22 cellular contexts compared by ENCODE assay signal in the genomic region with DNA sequence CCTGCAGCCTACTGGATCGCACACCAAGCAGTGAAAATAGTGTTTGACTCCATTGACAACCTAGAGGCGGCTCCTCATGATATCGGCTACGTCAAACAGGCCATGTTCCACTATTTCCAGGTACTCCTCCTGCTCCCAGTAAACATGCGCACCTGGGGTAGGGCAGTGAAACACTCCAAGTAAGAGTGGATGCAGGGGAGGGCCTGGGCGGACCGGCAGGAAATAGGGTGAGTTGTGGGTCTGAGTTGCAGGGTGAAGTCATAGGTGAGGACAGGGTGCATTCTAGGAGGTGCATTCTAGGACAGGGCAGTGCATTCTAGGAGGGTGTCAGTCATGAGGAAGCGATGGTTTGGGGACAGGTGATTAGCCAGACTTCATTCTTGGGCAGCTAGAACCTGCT. TPM values are rescaled to one million over a fixed set of nuclear protein-coding genes. Genes with fewer than 3 reads are reported as not detected.
DNase-seq lines count a peak whose midpoint lies in the region; ATAC-seq and TF ChIP-seq lines count a peak whose summit lies in the region.
"Had no signal": no experiment of that assay in that cellular context is flagged by ENCODE, and none has a peak within 500 bp of the region (broad histone marks: within the 10 kb centered on the region; RNA-seq: fewer than 3 reads in every experiment).

No MANE protein-coding gene starts in this region.

- intact Hi-C loops in activated naive CD4-positive, alpha-beta T cell treated with anti-CD3 and anti-CD28 coated beads for 36 hours (cut with micrococcal nuclease) = loop anchor here (2.0 kb wide), 1 partner anchor 27 kb away; no protein-coding TSS in a partner anchor

- TF ChIP-seq CTCF in type B pancreatic cell (conservative IDR thresholded peaks at IDR 0.05) = no peak

- peak overlapping the region; percentile 87 for H3K27ac Mint-ChIP-seq in activated naive CD4-positive, alpha-beta T cell treated with anti-CD3 and anti-CD28 coated beads for 36 hours
- H3K27ac Mint-ChIP-seq in activated CD4-positive, alpha-beta memory T cell treated with anti-CD3 and anti-CD28 coated beads, Interleukin-2, amount 10 ng/mL, durations not matched to agents 7 days and 5 days = peak overlapping the region; percentile 48
- peak overlapping the region; percentile 27 for H3K27ac Mint-ChIP-seq in type B pancreatic cell
- H3K27ac Mint-ChIP-seq: activated CD8-positive, alpha-beta memory T cell treated with anti-CD3 and anti-CD28 coated beads, Interleukin-2, amount 10 ng/mL, durations not matched to agents 7 days and 5 days; nephron; T-helper 2 cell treated with Interferon-gamma antibody and Interleukin-4, amounts not matched to agents 5 μg/mL and 100 μg/mL, for 36 hours had no signal

- DNase-seq in activated naive CD4-positive, alpha-beta T cell treated with anti-CD3 and anti-CD28 coated beads for 36 hours = no peak
- DNase-seq in activated naive CD4-positive, alpha-beta T cell (lab: John Stamatoyannopoulos, UW) = no peak
- DNase-seq in activated CD4-positive, alpha-beta memory T cell treated with anti-CD3 and anti-CD28 coated beads, Interleukin-2, amount 10 ng/mL, durations not matched to agents 7 days and 5 days = no peak
- DNase-seq in type B pancreatic cell (ENCODE audit: extremely low spot score, unreplicated experiment) (no peak), superior temporal gyrus (ENCODE audit: extremely low spot score) (no peak)
- no peak for DNase-seq in activated CD8-positive, alpha-beta memory T cell treated with anti-CD3 and anti-CD28 coated beads, Interleukin-2, amount 50 U/mL, for 48 hours
- DNase-seq: activated CD8-positive, alpha-beta memory T cell treated with anti-CD3 and anti-CD28 coated beads, Interleukin-2, amount 10 ng/mL, durations not matched to agents 7 days and 5 days; activated naive CD4-positive, alpha-beta T cell treated with Interleukin-2 at 50 U/mL for 16 hours; colonic mucosa; DND-41; KBM-7; mesendoderm; MV-4-11; NCI-H187 treated with DMSO at 0.1 percent for 48 hours; NCI-H345; PC-9; SJCRH30 had no signal

- H3K9me3 Mint-ChIP-seq in activated naive CD4-positive, alpha-beta T cell treated with anti-CD3 and anti-CD28 coated beads for 36 hours = no peaks in the 10 kb centered on the region
- no peaks in the 10 kb centered on the region for H3K9me3 Mint-ChIP-seq in activated CD4-positive, alpha-beta memory T cell treated with anti-CD3 and anti-CD28 coated beads, Interleukin-2, amount 10 ng/mL, durations not matched to agents 7 days and 5 days
- H3K9me3 Mint-ChIP-seq in type B pancreatic cell = no peaks in the 10 kb centered on the region
- H3K9me3 Mint-ChIP-seq: nephron; T-helper 2 cell treated with Interferon-gamma antibody and Interleukin-4, amounts not matched to agents 5 μg/mL and 100 μg/mL, for 36 hours had no signal

- CTCF ChIA-PET in activated naive CD4-positive, alpha-beta T cell treated with anti-CD3 and anti-CD28 coated beads for 36 hours (lab: Charles Lee) = interaction anchor here (3.3 kb wide), 1 partner anchor 27 kb away, joined by 30 read pairs; no protein-coding TSS in a partner anchor
- CTCF ChIA-PET in activated CD4-positive, alpha-beta memory T cell treated with anti-CD3 and anti-CD28 coated beads, Interleukin-2, amount 10 ng/mL, durations not matched to agents 7 days and 5 days (lab: Charles Lee) = no interaction called here

- H3K36me3 Mint-ChIP-seq in activated naive CD4-positive, alpha-beta T cell treated with anti-CD3 and anti-CD28 coated beads for 36 hours (ENCODE audit: low read depth) = peaks cover 20% of the 10 kb centered on the region
- H3K36me3 Mint-ChIP-seq in activated CD4-positive, alpha-beta memory T cell treated with anti-CD3 and anti-CD28 coated beads, Interleukin-2, amount 10 ng/mL, durations not matched to agents 7 days and 5 days (ENCODE audit: low read depth) = peaks cover 45% of the 10 kb centered on the region
- peaks cover 29% of the 10 kb centered on the region for H3K36me3 Mint-ChIP-seq in type B pancreatic cell

- POLR2A ChIA-PET in activated CD4-positive, alpha-beta memory T cell treated with anti-CD3 and anti-CD28 coated beads, Interleukin-2, amount 10 ng/mL, durations not matched to agents 7 days and 5 days (lab: Charles Lee) = no interaction called here

- ATAC-seq in esophagus mucosa = peak; percentile 41
- ATAC-seq in GM19463 (IDR thresholded peaks at IDR 0.05; ENCODE audit: unreplicated experiment) = no peak
- ATAC-seq: activated CD8-positive, alpha-beta memory T cell treated with anti-CD3 and anti-CD28 coated beads, Interleukin-2, amount 10 ng/mL, durations not matched to agents 7 days and 5 days had no signal

- peaks cover 53% of the 10 kb centered on the region for H3K4me1 Mint-ChIP-seq in activated naive CD4-positive, alpha-beta T cell treated with anti-CD3 and anti-CD28 coated beads for 36 hours (ENCODE audit: low read depth)
- peaks cover 52% of the 10 kb centered on the region for H3K4me1 Mint-ChIP-seq in activated CD4-positive, alpha-beta memory T cell treated with anti-CD3 and anti-CD28 coated beads, Interleukin-2, amount 10 ng/mL, durations not matched to agents 7 days and 5 days
- peaks cover 28% of the 10 kb centered on the region for H3K4me1 Mint-ChIP-seq in type B pancreatic cell (ENCODE audit: unreplicated experiment)

- H3K4me3 Mint-ChIP-seq in activated naive CD4-positive, alpha-beta T cell treated with anti-CD3 and anti-CD28 coated beads for 36 hours = no peak overlapping the region
- no peak overlapping the region for H3K4me3 Mint-ChIP-seq in activated CD4-positive, alpha-beta memory T cell treated with anti-CD3 and anti-CD28 coated beads, Interleukin-2, amount 10 ng/mL, durations not matched to agents 7 days and 5 days
- H3K4me3 Mint-ChIP-seq in type B pancreatic cell = no peak overlapping the region
- H3K4me3 Mint-ChIP-seq: activated CD8-positive, alpha-beta memory T cell treated with anti-CD3 and anti-CD28 coated beads, Interleukin-2, amount 10 ng/mL, durations not matched to agents 7 days and 5 days; brain; nephron had no signal

- no peaks in the 10 kb centered on the region for H3K27me3 Mint-ChIP-seq in activated naive CD4-positive, alpha-beta T cell treated with anti-CD3 and anti-CD28 coated beads for 36 hours (ENCODE audit: low read depth)
- no peaks in the 10 kb centered on the region for H3K27me3 Mint-ChIP-seq in activated CD4-positive, alpha-beta memory T cell treated with anti-CD3 and anti-CD28 coated beads, Interleukin-2, amount 10 ng/mL, durations not matched to agents 7 days and 5 days
- no peaks in the 10 kb centered on the region for H3K27me3 Mint-ChIP-seq in type B pancreatic cell
- H3K27me3 Mint-ChIP-seq: activated CD8-positive, alpha-beta memory T cell treated with anti-CD3 and anti-CD28 coated beads, Interleukin-2, amount 10 ng/mL, durations not matched to agents 7 days and 5 days had no signal

RNA-seq across cellular contexts. Expression of gene NAGK, which starts 5.0 kb away (rescaled TPM):
- 10 to 100 TPM; 33.2 to 38.3 TPM for total RNA-seq in activated naive CD4-positive, alpha-beta T cell treated with anti-CD3 and anti-CD28 coated beads for 36 hours
- total RNA-seq in activated CD4-positive, alpha-beta memory T cell treated with anti-CD3 and anti-CD28 coated beads, Interleukin-2, amount 10 ng/mL, durations not matched to agents 7 days and 5 days = 10 to 100 TPM; 66.1 to 67.5 TPM
- 200 TPM for total RNA-seq in esophagus mucosa
- 102 and 139 TPM in 2 replicates for total RNA-seq in type B pancreatic cell (ENCODE audit: low replicate concordance)

RNA-seq across cellular contexts. Expression of gene MCEE, which starts 56.6 kb away (rescaled TPM):
- total RNA-seq in activated naive CD4-positive, alpha-beta T cell treated with anti-CD3 and anti-CD28 coated beads for 36 hours = 10 to 100 TPM; 14.0 to 15.8 TPM
- total RNA-seq in activated CD4-positive, alpha-beta memory T cell treated with anti-CD3 and anti-CD28 coated beads, Interleukin-2, amount 10 ng/mL, durations not matched to agents 7 days and 5 days = 10 to 100 TPM; 18.1 to 19.1 TPM
- total RNA-seq in esophagus mucosa (33.8 TPM), type B pancreatic cell (ENCODE audit: low replicate concordance) (16.5 and 20.3 TPM in 2 replicates)

RNA-seq across cellular contexts. Expression of gene MPHOSPH10, which starts 57.0 kb away (rescaled TPM):
- 10 to 100 TPM; 27.0 to 32.3 TPM for total RNA-seq in activated naive CD4-positive, alpha-beta T cell treated with anti-CD3 and anti-CD28 coated beads for 36 hours
- total RNA-seq in activated CD4-positive, alpha-beta memory T cell treated with anti-CD3 and anti-CD28 coated beads, Interleukin-2, amount 10 ng/mL, durations not matched to agents 7 days and 5 days = 10 to 100 TPM; 25.5 to 26.2 TPM
- total RNA-seq in esophagus mucosa (31.4 TPM), type B pancreatic cell (ENCODE audit: low replicate concordance) (40.2 and 41.7 TPM in 2 replicates)

Comparison
In these comparisons a context has a peak if more than half of its experiments do, and no peak if none do; other contexts are left out.
1. H3K27ac Mint-ChIP-seq: peak in every context shown above with its lines; median percentile 87 in activated naive CD4-positive, alpha-beta T cell treated with anti-CD3 and anti-CD28 coated beads for 36 hours; 48 in activated CD4-positive, alpha-beta memory T cell treated with anti-CD3 and anti-CD28 coated beads, Interleukin-2, amount 10 ng/mL, durations not matched to agents 7 days and 5 days; 27 in type B pancreatic cell.